23 cellular contexts compared by ENCODE assay signal in the genomic region with DNA sequence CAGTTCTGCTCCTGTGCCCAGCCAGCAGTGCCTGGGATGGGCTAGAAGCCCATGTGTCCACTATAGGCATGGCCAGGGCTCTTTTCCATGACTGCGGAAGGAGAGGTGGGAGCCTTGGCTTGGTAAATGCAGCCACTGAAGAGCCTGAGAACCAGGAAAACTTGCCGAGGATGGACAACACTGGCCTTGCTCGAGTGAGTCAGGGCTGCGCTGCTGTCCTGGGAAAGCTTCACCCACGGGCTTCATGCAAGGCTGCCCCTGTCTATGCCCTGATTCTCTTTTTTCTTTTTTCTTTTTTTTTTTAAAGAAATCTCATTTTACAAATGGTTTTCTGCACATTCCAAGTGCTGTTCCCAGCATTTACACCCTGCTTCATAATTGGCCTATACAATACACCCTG.
DNase-seq lines count a peak whose midpoint lies in the region; ATAC-seq lines count a peak whose summit lies in the region.
"Had no signal": no experiment of that assay in that cellular context is flagged by ENCODE, and none has a peak within 500 bp of the region (broad histone marks: within the 10 kb centered on the region; RNA-seq: fewer than 3 reads in every experiment).

No MANE protein-coding gene starts in this region.

- no peak overlapping the region for H2BK15ac ChIP-seq in neuronal stem cell (ENCODE audit: low read length)

- no peak overlapping the region for H3K23ac ChIP-seq in neuronal stem cell (ENCODE audit: low read depth, low read length, poor library complexity)

- H3K27me3 ChIP-seq in neuronal stem cell (ENCODE audit: control insufficient read depth in 3 of 3, insufficient read depth in 3 of 3, low read depth in 1 of 3, low read length in 3 of 3): no peaks in the 10 kb centered on the region
- H3K27me3 ChIP-seq: BE2C had no signal

- H3K27ac ChIP-seq in neuronal stem cell (replicated peaks; ENCODE audit: low read length): no peak overlapping the region
- H3K27ac ChIP-seq: BLaER1 had no signal

- peaks cover 2% of the 10 kb centered on the region for H3K79me1 ChIP-seq in neuronal stem cell (ENCODE audit: low read depth, low read length)

- H3K4me1 ChIP-seq in neuronal stem cell (ENCODE audit: control insufficient read depth in 2 of 2, insufficient read depth in 1 of 2, low read depth in 1 of 2, low read length in 2 of 2): no peaks in the 10 kb centered on the region
- H3K4me1 ChIP-seq: BE2C had no signal

- no peak overlapping the region for H2BK120ac ChIP-seq in neuronal stem cell (ENCODE audit: low read depth, low read length)

- H2BK5ac ChIP-seq in neuronal stem cell (ENCODE audit: low read length): no peak overlapping the region

- H2AK5ac ChIP-seq in neuronal stem cell (ENCODE audit: low read depth, low read length): no peak overlapping the region

- H3K18ac ChIP-seq in neuronal stem cell (ENCODE audit: low read length): peak overlapping the region; percentile 65

- H3K4ac ChIP-seq in neuronal stem cell (ENCODE audit: low read length): no peak overlapping the region

- H3K36me3 ChIP-seq in neuronal stem cell (replicated peaks in 1 of 2; ENCODE audit: control insufficient read depth in 2 of 2, insufficient read depth in 2 of 2, low read length in 2 of 2): no peaks in the 10 kb centered on the region
- H3K36me3 ChIP-seq: BE2C, BLaER1 had no signal

- WGBS in neuronal stem cell (ENCODE audit: extremely low coverage in 2 of 2, insufficient read length in 2 of 2, insufficient replicate concordance in 1 of 2), 2 donors: no CpG with 5 or more reads among the region's 5 CpGs

- DNase-seq in ecto neural progenitor cell (ENCODE audit: low spot score): peak; percentile 39
- peak; percentile 18 for DNase-seq in glomerular visceral epithelial cell (ENCODE audit: extremely low spot score)
- DNase-seq in neuronal stem cell (ENCODE audit: low spot score): no peak
- no peak for DNase-seq in T-helper 9 cell
- DNase-seq: 8988T; ACHN; BE2C; C1 segment of cervical spinal cord; CD4-positive, alpha-beta memory T cell; CD4-positive, CD25-positive, alpha-beta regulatory T cell; COR-L47; DMS 273 treated with DMSO at 0.1 percent for 48 hours; DMS153; DMS53; DMS79; DND-41; EL; GDM1 had no signal

- no peak overlapping the region for H3K4me3 ChIP-seq in neuronal stem cell (ENCODE audit: low read length in 2 of 2)
- H3K4me3 ChIP-seq: BLaER1, GM12878 had no signal

- ATAC-seq in GM19397 (IDR thresholded peaks at IDR 0.05; ENCODE audit: unreplicated experiment) (no peak), GM19467 (IDR thresholded peaks at IDR 0.05; ENCODE audit: unreplicated experiment) (no peak), HG03460 (IDR thresholded peaks at IDR 0.05; ENCODE audit: unreplicated experiment) (no peak)
- ATAC-seq: GM12878 had no signal

- H3K4me2 ChIP-seq in neuronal stem cell (ENCODE audit: insufficient read depth, low read length, poor library complexity, severe bottlenecking): no peak overlapping the region
- H3K4me2 ChIP-seq: BLaER1 had no signal

- H4K91ac ChIP-seq in neuronal stem cell (ENCODE audit: low read depth, low read length, poor library complexity): no peak overlapping the region

- no peak overlapping the region for H3K14ac ChIP-seq in neuronal stem cell (ENCODE audit: low read length)

- H4K8ac ChIP-seq in neuronal stem cell (ENCODE audit: low read depth, low read length): no peak overlapping the region

- H3K9me3 ChIP-seq in neuronal stem cell (replicated peaks in 1 of 2; ENCODE audit: control insufficient read depth in 2 of 2, insufficient read depth in 1 of 2, low read depth in 1 of 2, low read length in 2 of 2): no peaks in the 10 kb centered on the region
- H3K9me3 ChIP-seq: BE2C, BLaER1 had no signal

- H2BK12ac ChIP-seq in neuronal stem cell (ENCODE audit: low read length): no peak overlapping the region

- no peak overlapping the region for H3K9ac ChIP-seq in neuronal stem cell (ENCODE audit: low read depth, low read length, poor library complexity)
- H3K9ac ChIP-seq: BLaER1 had no signal

- no peak overlapping the region for H2AFZ ChIP-seq in neuronal stem cell (ENCODE audit: low read length)

Comparison
In these comparisons a context has a peak if more than half of its experiments do, and no peak if none do; other contexts are left out.
1. DNase-seq: peak in ecto neural progenitor cell (single experiment) and glomerular visceral epithelial cell (single experiment); none in neuronal stem cell (single experiment) and T-helper 9 cell (single experiment).